In the genomic region with DNA sequence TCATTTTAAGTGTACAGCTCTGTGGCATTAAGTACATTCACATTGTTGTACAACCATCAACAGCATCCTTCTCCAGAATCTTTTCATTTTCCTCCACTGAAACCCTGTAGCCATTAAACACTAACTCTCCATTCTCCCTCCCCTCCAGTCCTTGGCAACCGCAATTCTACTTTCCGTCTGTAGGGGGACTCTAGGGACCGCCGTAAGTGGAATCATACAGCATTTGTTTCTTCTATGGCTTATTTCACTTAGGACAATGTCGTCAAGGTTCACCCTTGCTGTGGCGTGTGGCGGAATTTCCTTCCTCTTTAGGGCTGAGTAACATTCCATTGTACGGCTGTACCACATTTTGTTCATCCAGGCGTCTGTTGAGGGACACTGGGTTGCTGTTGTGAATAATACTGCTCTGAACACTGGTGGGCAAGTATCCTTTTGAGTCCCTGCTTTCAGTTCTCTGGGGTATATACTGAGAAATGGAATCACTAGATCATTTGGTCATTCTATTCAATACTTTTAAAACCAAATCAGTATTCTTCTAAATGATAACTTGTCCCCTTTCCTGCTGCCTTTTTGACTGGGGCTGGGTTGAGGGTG, we compare ENCODE assay signal across 9 cellular contexts. TPM values are rescaled to one million over a fixed set of nuclear protein-coding genes. Genes with fewer than 3 reads are reported as not detected.
A peak's percentile ranks its signal among the peaks of the same experiment; 100 is the strongest.
DNase-seq lines count a peak whose midpoint lies in the region; ATAC-seq and TF ChIP-seq lines count a peak whose summit lies in the region.
"Had no signal": no experiment of that assay in that cellular context is flagged by ENCODE, and none has a peak within 500 bp of the region (broad histone marks: within the 10 kb centered on the region; RNA-seq: fewer than 3 reads in every experiment).

No MANE protein-coding gene starts in this region.

- H3K36me3 ChIP-seq in trophoblast cell (ENCODE audit: control insufficient read depth in 1 of 2, insufficient read depth in 2 of 2, low read length in 2 of 2), result no peaks in the 10 kb centered on the region
- H3K36me3 ChIP-seq: suprapubic skin had no signal

- no peak overlapping the region for H3K4me2 ChIP-seq in trophoblast cell (ENCODE audit: low read length)

- H3K23ac ChIP-seq in trophoblast cell (ENCODE audit: low read length), result no peak overlapping the region

- H3K4ac ChIP-seq in trophoblast cell (ENCODE audit: low read depth, low read length), result no peak overlapping the region

- no peaks in the 10 kb centered on the region for H3K79me1 ChIP-seq in trophoblast cell (ENCODE audit: low read length)

- H3K4me3 ChIP-seq in GM12865 (ENCODE audit: low read depth, low read length), result peak overlapping the region; percentile 4
- H3K4me3 ChIP-seq in LNCaP clone FGC (ENCODE audit: low read depth, low read length), result no peak overlapping the region
- no peak overlapping the region for H3K4me3 ChIP-seq in trophoblast cell (ENCODE audit: low read depth, low read length)
- H3K4me3 ChIP-seq: suprapubic skin had no signal

- no peak overlapping the region for H2BK5ac ChIP-seq in trophoblast cell (ENCODE audit: low read depth, low read length, poor library complexity)

- no peak overlapping the region for H2AFZ ChIP-seq in trophoblast cell (ENCODE audit: insufficient read depth, low read length, poor library complexity)

- ATAC-seq in WTC11, result peak; percentile 61
- peak; percentile 59 for ATAC-seq in effector memory CD8-positive, alpha-beta T cell (replicated peaks)
- ATAC-seq in HG02571 (IDR thresholded peaks at IDR 0.05; ENCODE audit: unreplicated experiment), result no peak

- peaks cover 63% of the 10 kb centered on the region for H3K4me1 Mint-ChIP-seq in WTC11
- H3K4me1 Mint-ChIP-seq in effector memory CD8-positive, alpha-beta T cell (ENCODE audit: low read depth in 2 of 2), result no peaks in the 10 kb centered on the region

- H4K8ac ChIP-seq in trophoblast cell (ENCODE audit: low read depth, low read length), result no peak overlapping the region

- no peak overlapping the region for H2BK120ac ChIP-seq in trophoblast cell (ENCODE audit: insufficient read depth, low read length, poor library complexity)

- H4K12ac ChIP-seq in trophoblast cell (ENCODE audit: low read depth, low read length), result no peak overlapping the region

- DNase-seq in GM12865 (ENCODE audit: low read depth) (peak; percentile 83), LNCaP clone FGC (ENCODE audit: low read depth) (no peak), WTC11 (ENCODE audit: low spot score) (peak; percentile 63), trophoblast cell (peak; percentile 25 to 62), occipital lobe (lab: John Stamatoyannopoulos, UW) (no peak), NCI-H774 (lab: John Stamatoyannopoulos, UW) (no peak)
- peak; percentile 36 to 39 (median 38) for DNase-seq in effector memory CD8-positive, alpha-beta T cell

- no peak overlapping the region for H2BK12ac ChIP-seq in trophoblast cell (ENCODE audit: low read length)

- no peak overlapping the region for H2AK5ac ChIP-seq in trophoblast cell (ENCODE audit: low read length)

- no CpG with 5 or more reads among the region's 9 CpGs for WGBS in trophoblast cell (ENCODE audit: extremely low coverage, insufficient coverage, insufficient read length)

- peaks cover 2% of the 10 kb centered on the region; the same call in 1 of the 2 replicates for H3K27me3 Mint-ChIP-seq in WTC11 (ENCODE audit: low read depth)
- H3K27me3 Mint-ChIP-seq in effector memory CD8-positive, alpha-beta T cell, result no peaks in the 10 kb centered on the region

- H3K4me1 ChIP-seq in trophoblast cell (ENCODE audit: control insufficient read depth in 1 of 2, insufficient read depth in 2 of 2, low read length in 2 of 2), result no peaks in the 10 kb centered on the region

- H3K27ac ChIP-seq in trophoblast cell (ENCODE audit: low read depth, low read length), result no peak overlapping the region
- H3K27ac ChIP-seq: suprapubic skin had no signal

- no peaks in the 10 kb centered on the region for H3K36me3 Mint-ChIP-seq in WTC11
- H3K36me3 Mint-ChIP-seq in effector memory CD8-positive, alpha-beta T cell (ENCODE audit: insufficient read depth), result peaks cover 3% of the 10 kb centered on the region

- H4K91ac ChIP-seq in trophoblast cell (ENCODE audit: low read depth, low read length), result no peak overlapping the region

- peak overlapping the region; percentile 25 for H3K27ac Mint-ChIP-seq in WTC11
- no peak overlapping the region for H3K27ac Mint-ChIP-seq in effector memory CD8-positive, alpha-beta T cell

- no peaks in the 10 kb centered on the region for H3K9me3 Mint-ChIP-seq in WTC11
- H3K9me3 Mint-ChIP-seq in effector memory CD8-positive, alpha-beta T cell, result no peaks in the 10 kb centered on the region

- TF ChIP-seq CTCF in GM12865 (IDR thresholded peaks at IDR 0.05; ENCODE audit: insufficient read depth, low read depth, low read length, missing control alignments), result peak; percentile 65
- peak; percentile 15; the same call in 1 of the 2 replicates for TF ChIP-seq CTCF in LNCaP clone FGC (IDR thresholded peaks at IDR 0.05; ENCODE audit: control insufficient read depth, extremely low read depth, insufficient read depth)
- TF ChIP-seq CTCF in WTC11 (IDR thresholded peaks at IDR 0.05), result peak; percentile 85

- CTCF ChIA-PET in WTC11 (lab: Charles Lee), result interaction anchor here (1.0 kb wide), 2 partner anchors 8 to 79 kb away, joined by 5 to 7 read pairs; no protein-coding TSS in a partner anchor

- H3K79me2 ChIP-seq in trophoblast cell (ENCODE audit: control insufficient read depth, insufficient read depth, low read length, poor library complexity), result no peaks in the 10 kb centered on the region

- H3K14ac ChIP-seq in trophoblast cell (ENCODE audit: low read length), result no peak overlapping the region

- POLR2A ChIA-PET in WTC11 (lab: Charles Lee), result no interaction called here

- H3K4me3 Mint-ChIP-seq in WTC11, result no peak overlapping the region
- no peak overlapping the region for H3K4me3 Mint-ChIP-seq in effector memory CD8-positive, alpha-beta T cell

- H3K18ac ChIP-seq in trophoblast cell (ENCODE audit: low read length), result no peak overlapping the region

- H3K27me3 ChIP-seq in trophoblast cell (ENCODE audit: insufficient read depth, low read length), result no peaks in the 10 kb centered on the region
- H3K27me3 ChIP-seq: suprapubic skin had no signal

- H3K9me3 ChIP-seq in trophoblast cell (ENCODE audit: insufficient read depth, low read depth, low read length), result no peaks in the 10 kb centered on the region
- H3K9me3 ChIP-seq: suprapubic skin had no signal

- no peak overlapping the region for H3K9ac ChIP-seq in trophoblast cell (ENCODE audit: low read length)

TF ChIP-seq in WTC11, 78 proteins besides CTCF, POLR2A, EP300 and RAD21 (continues in another document):
- TF ChIP-seq, protein P1, sequence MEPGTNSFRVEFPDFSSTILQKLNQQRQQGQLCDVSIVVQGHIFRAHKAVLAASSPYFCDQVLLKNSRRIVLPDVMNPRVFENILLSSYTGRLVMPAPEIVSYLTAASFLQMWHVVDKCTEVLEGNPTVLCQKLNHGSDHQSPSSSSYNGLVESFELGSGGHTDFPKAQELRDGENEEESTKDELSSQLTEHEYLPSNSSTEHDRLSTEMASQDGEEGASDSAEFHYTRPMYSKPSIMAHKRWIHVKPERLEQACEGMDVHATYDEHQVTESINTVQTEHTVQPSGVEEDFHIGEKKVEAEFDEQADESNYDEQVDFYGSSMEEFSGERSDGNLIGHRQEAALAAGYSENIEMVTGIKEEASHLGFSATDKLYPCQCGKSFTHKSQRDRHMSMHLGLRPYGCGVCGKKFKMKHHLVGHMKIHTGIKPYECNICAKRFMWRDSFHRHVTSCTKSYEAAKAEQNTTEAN (CRISPR knock-in tag; IDR thresholded peaks at IDR 0.05), result no peak
- TF ChIP-seq MXD4 (CRISPR knock-in tag; IDR thresholded peaks at IDR 0.05; ENCODE audit: borderline replicate concordance), result no peak
- TF ChIP-seq, protein P2, sequence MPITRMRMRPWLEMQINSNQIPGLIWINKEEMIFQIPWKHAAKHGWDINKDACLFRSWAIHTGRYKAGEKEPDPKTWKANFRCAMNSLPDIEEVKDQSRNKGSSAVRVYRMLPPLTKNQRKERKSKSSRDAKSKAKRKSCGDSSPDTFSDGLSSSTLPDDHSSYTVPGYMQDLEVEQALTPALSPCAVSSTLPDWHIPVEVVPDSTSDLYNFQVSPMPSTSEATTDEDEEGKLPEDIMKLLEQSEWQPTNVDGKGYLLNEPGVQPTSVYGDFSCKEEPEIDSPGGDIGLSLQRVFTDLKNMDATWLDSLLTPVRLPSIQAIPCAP (CRISPR knock-in tag; IDR thresholded peaks at IDR 0.05), result no peak
- TF ChIP-seq, protein P3, sequence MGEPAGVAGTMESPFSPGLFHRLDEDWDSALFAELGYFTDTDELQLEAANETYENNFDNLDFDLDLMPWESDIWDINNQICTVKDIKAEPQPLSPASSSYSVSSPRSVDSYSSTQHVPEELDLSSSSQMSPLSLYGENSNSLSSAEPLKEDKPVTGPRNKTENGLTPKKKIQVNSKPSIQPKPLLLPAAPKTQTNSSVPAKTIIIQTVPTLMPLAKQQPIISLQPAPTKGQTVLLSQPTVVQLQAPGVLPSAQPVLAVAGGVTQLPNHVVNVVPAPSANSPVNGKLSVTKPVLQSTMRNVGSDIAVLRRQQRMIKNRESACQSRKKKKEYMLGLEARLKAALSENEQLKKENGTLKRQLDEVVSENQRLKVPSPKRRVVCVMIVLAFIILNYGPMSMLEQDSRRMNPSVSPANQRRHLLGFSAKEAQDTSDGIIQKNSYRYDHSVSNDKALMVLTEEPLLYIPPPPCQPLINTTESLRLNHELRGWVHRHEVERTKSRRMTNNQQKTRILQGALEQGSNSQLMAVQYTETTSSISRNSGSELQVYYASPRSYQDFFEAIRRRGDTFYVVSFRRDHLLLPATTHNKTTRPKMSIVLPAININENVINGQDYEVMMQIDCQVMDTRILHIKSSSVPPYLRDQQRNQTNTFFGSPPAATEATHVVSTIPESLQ (CRISPR knock-in tag; IDR thresholded peaks at IDR 0.05), result no peak

RNA-seq across cellular contexts. Expression of a gene that starts 50.7 kb away (rescaled TPM):
- total RNA-seq in WTC11 (2021) (0.15 to 0.48 TPM (median 0.48 TPM) in 3 replicates), occipital lobe (1.2 TPM)
- polyA plus RNA-seq in trophoblast cell (2013), result 0.40 and 0.41 TPM in 2 replicates

Comparison
In these comparisons a context has a peak if more than half of its experiments do, and no peak if none do; other contexts are left out.
1. DNase-seq: peak in GM12865 (single experiment), WTC11 (single experiment), effector memory CD8-positive, alpha-beta T cell (3 of 3) and trophoblast cell (2 of 2); none in LNCaP clone FGC (single experiment), occipital lobe (single experiment) and NCI-H774 (single experiment).
2. CTCF ChIP-seq: peak in every context shown above with its lines; median percentile 85 in WTC11; 65 in GM12865; 15 in LNCaP clone FGC.